1 cellular context compared by ENCODE assay signal in genomic region chr22:22156716-22157499, GRCh38.
TF ChIP-seq lines count a peak whose summit lies in the region.

No MANE protein-coding gene starts in this region.

TF ChIP-seq in GM12878, 131 proteins besides CTCF, POLR2A, EP300 and RAD21 (continued from another document):
- TF ChIP-seq, protein P1, sequence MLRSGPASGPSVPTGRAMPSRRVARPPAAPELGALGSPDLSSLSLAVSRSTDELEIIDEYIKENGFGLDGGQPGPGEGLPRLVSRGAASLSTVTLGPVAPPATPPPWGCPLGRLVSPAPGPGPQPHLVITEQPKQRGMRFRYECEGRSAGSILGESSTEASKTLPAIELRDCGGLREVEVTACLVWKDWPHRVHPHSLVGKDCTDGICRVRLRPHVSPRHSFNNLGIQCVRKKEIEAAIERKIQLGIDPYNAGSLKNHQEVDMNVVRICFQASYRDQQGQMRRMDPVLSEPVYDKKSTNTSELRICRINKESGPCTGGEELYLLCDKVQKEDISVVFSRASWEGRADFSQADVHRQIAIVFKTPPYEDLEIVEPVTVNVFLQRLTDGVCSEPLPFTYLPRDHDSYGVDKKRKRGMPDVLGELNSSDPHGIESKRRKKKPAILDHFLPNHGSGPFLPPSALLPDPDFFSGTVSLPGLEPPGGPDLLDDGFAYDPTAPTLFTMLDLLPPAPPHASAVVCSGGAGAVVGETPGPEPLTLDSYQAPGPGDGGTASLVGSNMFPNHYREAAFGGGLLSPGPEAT (IDR thresholded peaks at IDR 0.05; ENCODE audit: low read depth) = peak; percentile 62; the same call in 1 of the 2 replicates
- TF ChIP-seq TAF1 (IDR thresholded peaks at IDR 0.05; ENCODE audit: borderline replicate concordance, low read depth, low read length) (peak; percentile 46; the same call in 1 of the 2 replicates), SP1 (IDR thresholded peaks at IDR 0.05; ENCODE audit: low read depth, low read length) (peak; percentile 28), PAX8 (IDR thresholded peaks at IDR 0.05) (no peak), MTA2 (IDR thresholded peaks at IDR 0.05; ENCODE audit: low read depth) (0 out of 2 replicates have a peak, but pooled peaks have one; percentile 9), SMC3 (IDR thresholded peaks at IDR 0.05; ENCODE audit: borderline replicate concordance, low read length) (peak; percentile 85), ZNF24 (IDR thresholded peaks at IDR 0.05) (no peak), HCFC1 (IDR thresholded peaks at IDR 0.05; ENCODE audit: low read length) (no peak), EGR1 (IDR thresholded peaks at IDR 0.05; ENCODE audit: borderline replicate concordance in 1 of 2, low read depth in 2 of 2, low read length in 2 of 2) (no peak), USF2 (IDR thresholded peaks at IDR 0.05; ENCODE audit: borderline replicate concordance, low read depth, low read length) (no peak), FOXM1 (IDR thresholded peaks at IDR 0.05; ENCODE audit: low read depth, low read length) (0 out of 2 replicates have a peak, but pooled peaks have one; percentile 38), CBX5 (IDR thresholded peaks at IDR 0.05; ENCODE audit: low read depth) (no peak), EED (IDR thresholded peaks at IDR 0.05; ENCODE audit: low read depth) (0 out of 2 replicates have a peak, but pooled peaks have one; percentile 14), NR2F1 (conservative IDR thresholded peaks at IDR 0.05) (peak; percentile 23; the same call in 1 of the 2 replicates), CHD1 (IDR thresholded peaks at IDR 0.05; ENCODE audit: low read depth, low read length) (no peak), ATF7 (IDR thresholded peaks at IDR 0.05; ENCODE audit: low read depth) (no peak), SKIL (IDR thresholded peaks at IDR 0.05; ENCODE audit: low read depth, poor library complexity, severe bottlenecking) (peak; percentile 35), DPF2 (IDR thresholded peaks at IDR 0.05) (no peak), IKZF2 (IDR thresholded peaks at IDR 0.05) (peak in 1 of 2 experiments; percentile 40; a peak in 2 of 4 replicates), HDGF (IDR thresholded peaks at IDR 0.05) (no peak), STAT3 (IDR thresholded peaks at IDR 0.05; ENCODE audit: low read depth, low read length) (no peak), MEF2B (IDR thresholded peaks at IDR 0.05; ENCODE audit: partially characterized antibody, poor library complexity, severe bottlenecking) (peak; percentile 66), SREBF2 (IDR thresholded peaks at IDR 0.05; ENCODE audit: low read length) (no peak), POU2F2 (IDR thresholded peaks at IDR 0.05; ENCODE audit: borderline replicate concordance, low read depth, low read length) (peak; percentile 89; the same call in 2 of the 3 replicates), IRF3 (IDR thresholded peaks at IDR 0.05) (no peak), NFIC (IDR thresholded peaks at IDR 0.05; ENCODE audit: low read depth, low read length) (no peak), ZNF207 (IDR thresholded peaks at IDR 0.05; ENCODE audit: borderline replicate concordance) (0 out of 2 replicates have a peak, but pooled peaks have one; percentile 26), CEBPB (IDR thresholded peaks at IDR 0.05; ENCODE audit: borderline replicate concordance in 1 of 2, low read depth in 2 of 2, low read length in 2 of 2) (no peak), FOXK2 (IDR thresholded peaks at IDR 0.05) (no peak), YBX1 (IDR thresholded peaks at IDR 0.05) (no peak), ELK1 (IDR thresholded peaks at IDR 0.05; ENCODE audit: low read depth, low read length) (peak; percentile 66; the same call in 1 of the 2 replicates), YY1 (IDR thresholded peaks at IDR 0.05; ENCODE audit: low read depth, low read length) (peak; percentile 80), RUNX3 (IDR thresholded peaks at IDR 0.05; ENCODE audit: low read length) (peak; percentile 21; the same call in 1 of the 2 replicates), NBN (IDR thresholded peaks at IDR 0.05) (no peak; the same call in 1 of the 2 replicates), RELA (IDR thresholded peaks at IDR 0.05; ENCODE audit: borderline replicate concordance, partially characterized antibody) (no peak), POLR2AphosphoS5 (IDR thresholded peaks at IDR 0.05; ENCODE audit: low read length) (peak; percentile 48), TARDBP (IDR thresholded peaks at IDR 0.05; ENCODE audit: borderline replicate concordance) (no peak), MYC (IDR thresholded peaks at IDR 0.05; ENCODE audit: insufficient read depth, insufficient read length, insufficient replicate concordance, low read length, severe bottlenecking) (no peak), RB1 (IDR thresholded peaks at IDR 0.05; ENCODE audit: borderline replicate concordance) (peak; percentile 74; the same call in 1 of the 2 replicates), ATF2 (IDR thresholded peaks at IDR 0.05; ENCODE audit: low read length) (no peak)
- TF ChIP-seq, protein P2, sequence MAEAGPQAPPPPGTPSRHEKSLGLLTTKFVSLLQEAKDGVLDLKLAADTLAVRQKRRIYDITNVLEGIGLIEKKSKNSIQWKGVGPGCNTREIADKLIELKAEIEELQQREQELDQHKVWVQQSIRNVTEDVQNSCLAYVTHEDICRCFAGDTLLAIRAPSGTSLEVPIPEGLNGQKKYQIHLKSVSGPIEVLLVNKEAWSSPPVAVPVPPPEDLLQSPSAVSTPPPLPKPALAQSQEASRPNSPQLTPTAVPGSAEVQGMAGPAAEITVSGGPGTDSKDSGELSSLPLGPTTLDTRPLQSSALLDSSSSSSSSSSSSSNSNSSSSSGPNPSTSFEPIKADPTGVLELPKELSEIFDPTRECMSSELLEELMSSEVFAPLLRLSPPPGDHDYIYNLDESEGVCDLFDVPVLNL (IDR thresholded peaks at IDR 0.05; ENCODE audit: low read depth, low read length) = no peak
- TF ChIP-seq, protein P3, sequence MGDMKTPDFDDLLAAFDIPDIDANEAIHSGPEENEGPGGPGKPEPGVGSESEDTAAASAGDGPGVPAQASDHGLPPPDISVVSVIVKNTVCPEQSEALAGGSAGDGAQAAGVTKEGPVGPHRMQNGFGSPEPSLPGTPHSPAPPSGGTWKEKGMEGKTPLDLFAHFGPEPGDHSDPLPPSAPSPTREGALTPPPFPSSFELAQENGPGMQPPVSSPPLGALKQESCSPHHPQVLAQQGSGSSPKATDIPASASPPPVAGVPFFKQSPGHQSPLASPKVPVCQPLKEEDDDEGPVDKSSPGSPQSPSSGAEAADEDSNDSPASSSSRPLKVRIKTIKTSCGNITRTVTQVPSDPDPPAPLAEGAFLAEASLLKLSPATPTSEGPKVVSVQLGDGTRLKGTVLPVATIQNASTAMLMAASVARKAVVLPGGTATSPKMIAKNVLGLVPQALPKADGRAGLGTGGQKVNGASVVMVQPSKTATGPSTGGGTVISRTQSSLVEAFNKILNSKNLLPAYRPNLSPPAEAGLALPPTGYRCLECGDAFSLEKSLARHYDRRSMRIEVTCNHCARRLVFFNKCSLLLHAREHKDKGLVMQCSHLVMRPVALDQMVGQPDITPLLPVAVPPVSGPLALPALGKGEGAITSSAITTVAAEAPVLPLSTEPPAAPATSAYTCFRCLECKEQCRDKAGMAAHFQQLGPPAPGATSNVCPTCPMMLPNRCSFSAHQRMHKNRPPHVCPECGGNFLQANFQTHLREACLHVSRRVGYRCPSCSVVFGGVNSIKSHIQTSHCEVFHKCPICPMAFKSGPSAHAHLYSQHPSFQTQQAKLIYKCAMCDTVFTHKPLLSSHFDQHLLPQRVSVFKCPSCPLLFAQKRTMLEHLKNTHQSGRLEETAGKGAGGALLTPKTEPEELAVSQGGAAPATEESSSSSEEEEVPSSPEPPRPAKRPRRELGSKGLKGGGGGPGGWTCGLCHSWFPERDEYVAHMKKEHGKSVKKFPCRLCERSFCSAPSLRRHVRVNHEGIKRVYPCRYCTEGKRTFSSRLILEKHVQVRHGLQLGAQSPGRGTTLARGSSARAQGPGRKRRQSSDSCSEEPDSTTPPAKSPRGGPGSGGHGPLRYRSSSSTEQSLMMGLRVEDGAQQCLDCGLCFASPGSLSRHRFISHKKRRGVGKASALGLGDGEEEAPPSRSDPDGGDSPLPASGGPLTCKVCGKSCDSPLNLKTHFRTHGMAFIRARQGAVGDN (IDR thresholded peaks at IDR 0.05) = peak; percentile 89
- TF ChIP-seq, protein P4, sequence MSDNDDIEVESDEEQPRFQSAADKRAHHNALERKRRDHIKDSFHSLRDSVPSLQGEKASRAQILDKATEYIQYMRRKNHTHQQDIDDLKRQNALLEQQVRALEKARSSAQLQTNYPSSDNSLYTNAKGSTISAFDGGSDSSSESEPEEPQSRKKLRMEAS (IDR thresholded peaks at IDR 0.05; ENCODE audit: low read depth, low read length) = no peak
